20 cellular contexts compared by ENCODE assay signal in genomic region chr15:75591655-75592364, GRCh38. TPM values are rescaled to one million over a fixed set of nuclear protein-coding genes. Genes with fewer than 3 reads are reported as not detected.
A peak's percentile ranks its signal among the peaks of the same experiment; 100 is the strongest.
DNase-seq lines count a peak whose midpoint lies in the region; ATAC-seq, FAIRE-seq and TF ChIP-seq lines count a peak whose summit lies in the region.
"Had no signal": no experiment of that assay in that cellular context is flagged by ENCODE, and none has a peak within 500 bp of the region (broad histone marks: within the 10 kb centered on the region; RNA-seq: fewer than 3 reads in every experiment).

No MANE protein-coding gene starts in this region.

- H3K4me3 ChIP-seq in Panc1 (ENCODE audit: low read depth in 2 of 2, low read length in 2 of 2) (no peak overlapping the region), K562 (no peak overlapping the region), gastrocnemius medialis (no peak overlapping the region), PC-3 (ENCODE audit: low read length) (no peak overlapping the region)
- H3K4me3 ChIP-seq: HAP-1 had no signal

- no peaks in the 10 kb centered on the region for H3K9me1 ChIP-seq in K562 (ENCODE audit: control insufficient read depth, insufficient read depth, low read length)

- H3K9me3 ChIP-seq in Panc1 (ENCODE audit: control insufficient read depth, insufficient read depth, low read depth, low read length) (no peaks in the 10 kb centered on the region), K562 (replicated peaks; ENCODE audit: control insufficient read depth, insufficient read depth, low read depth, low read length) (no peaks in the 10 kb centered on the region), gastrocnemius medialis (no peaks in the 10 kb centered on the region), PC-3 (ENCODE audit: low read length) (no peaks in the 10 kb centered on the region)
- H3K9me3 ChIP-seq: BE2C, HAP-1 had no signal

- DNase-seq in Panc1 (ENCODE audit: low read depth, low spot score) (no peak), K562 (ENCODE audit: extremely low read depth in 1 of 4, low spot score in 3 of 4) (peak in 2 of 4 experiments; percentile 31 to 70), left colon (no peak), gastrocnemius medialis (peak in 1 of 2 donors; percentile 48), PC-3 (no peak), HCEC 1CT (no peak)
- DNase-seq: BE2C, EL, KBM-7, MM.1S, NCI-H1048, NCI-H1417 treated with DMSO at 0.1 percent for 48 hours, NCI-H2029, NCI-H226, NCI-H510A treated with DMSO at 0.1 percent for 48 hours, NCI-H748 treated with DMSO at 0.1 percent for 48 hours had no signal

- BruUV-seq in Panc1 (replicated peaks; lab: Mats Ljungman, UMichigan) (no TSS peak), K562 (replicated peaks; lab: Mats Ljungman, UMichigan) (no TSS peak), PC-3 (replicated peaks; lab: Mats Ljungman, UMichigan) (no TSS peak)

- peak; percentile 48 for ATAC-seq in Panc1
- ATAC-seq in K562, result peak; percentile 76
- peak; percentile 22 for ATAC-seq in left colon
- peak; percentile 92 to 98 for ATAC-seq in gastrocnemius medialis
- ATAC-seq in PC-3, result no peak
- no peak for ATAC-seq in GM19397 (IDR thresholded peaks at IDR 0.05; ENCODE audit: unreplicated experiment)
- ATAC-seq: HepG2 had no signal

- no peaks in the 10 kb centered on the region for H3K9me2 ChIP-seq in PC-3 (replicated peaks; ENCODE audit: low read length)

- intact Hi-C loops in Panc1 (cut with micrococcal nuclease; ENCODE audit: unreplicated experiment), result no loop called here
- intact Hi-C loops in K562 (cut with micrococcal nuclease), result no loop called here
- intact Hi-C loops in left colon (cut with DNase I, micrococcal nuclease), result no loop called here
- intact Hi-C loops in gastrocnemius medialis (cut with DNase I; ENCODE audit: low total_unique reads), result no loop called here
- intact Hi-C loops in PC-3 (cut with micrococcal nuclease), result no loop called here

- H3K9ac ChIP-seq in K562 (ENCODE audit: insufficient read depth in 1 of 2, low read depth in 2 of 2, low read length in 2 of 2), result no peak overlapping the region
- H3K9ac ChIP-seq in PC-3 (ENCODE audit: low read length), result no peak overlapping the region

- no peak overlapping the region for H2AFZ ChIP-seq in K562 (ENCODE audit: low read depth, low read length)
- H2AFZ ChIP-seq in PC-3 (ENCODE audit: low read length), result no peak overlapping the region

- 37% methylated on average over 4 of the region's 4 CpGs for WGBS in K562 (ENCODE audit: insufficient coverage, low coverage, missing lambda C conversion rate)

- no peak for TF ChIP-seq RAD21 in K562 (CRISPR knock-in tag; conservative IDR thresholded peaks at IDR 0.05 in 1 of 2, IDR thresholded peaks at IDR 0.05 in 1 of 2)

- H3K79me2 ChIP-seq in K562 (ENCODE audit: control insufficient read depth, insufficient read depth, low read length), result no peaks in the 10 kb centered on the region
- no peaks in the 10 kb centered on the region for H3K79me2 ChIP-seq in PC-3 (ENCODE audit: low read length)

- in situ Hi-C loops in Panc1 (cut with HindIII; ENCODE audit: low pct_unique_long_range_greater_than_20kb, low sequenced_read_pairs), result no loop called here
- in situ Hi-C loops in K562 (cut with MboI), result no loop called here
- in situ Hi-C loops in gastrocnemius medialis (cut with MboI; ENCODE audit: low sequenced_read_pairs in 4 of 4), result no loop called here

- TF ChIP-seq CTCF in Panc1 (IDR thresholded peaks at IDR 0.05), result no peak
- no peak for TF ChIP-seq CTCF in K562 (IDR thresholded peaks at IDR 0.05 in 2 of 3, conservative IDR thresholded peaks at IDR 0.05 in 1 of 3; ENCODE audit: insufficient read depth in 2 of 3, low read depth in 1 of 3, low read length in 3 of 3)
- TF ChIP-seq CTCF in gastrocnemius medialis (IDR thresholded peaks at IDR 0.05 in 4 of 5, conservative IDR thresholded peaks at IDR 0.05 in 1 of 5), result no peak
- TF ChIP-seq CTCF in PC-3 (conservative IDR thresholded peaks at IDR 0.05; ENCODE audit: low read depth, low read length), result no peak

- H3F3A ChIP-seq in PC-3 (ENCODE audit: low read length, unreplicated experiment), result no peaks in the 10 kb centered on the region

- peak; percentile 83 for FAIRE-seq in K562 (lab: Jason Lieb, UNC)
- FAIRE-seq: HepG2 had no signal

- peaks cover 4% of the 10 kb centered on the region for H4K20me1 ChIP-seq in K562 (replicated peaks; ENCODE audit: control insufficient read depth, insufficient read depth, low read length)
- no peaks in the 10 kb centered on the region for H4K20me1 ChIP-seq in PC-3 (ENCODE audit: low read length)

- H3K27me3 ChIP-seq in Panc1 (ENCODE audit: control insufficient read depth, insufficient read depth, low read length) (no peaks in the 10 kb centered on the region), K562 (ENCODE audit: control insufficient read depth in 2 of 2, insufficient read depth in 2 of 2, low read length in 2 of 2) (no peaks in the 10 kb centered on the region), gastrocnemius medialis (no peaks in the 10 kb centered on the region), PC-3 (ENCODE audit: low read length) (no peaks in the 10 kb centered on the region)
- H3K27me3 ChIP-seq: BE2C had no signal

- 0 out of 2 replicates have a peak, but pooled peaks have one; percentile 4 for TF ChIP-seq EP300 in K562 (IDR thresholded peaks at IDR 0.05; ENCODE audit: low read length)

- CTCF ChIA-PET in Panc1 (lab: Charles Lee) (no interaction called here), K562 (lab: Yijun Ruan, JAX; ENCODE audit: low intra/inter-chr PET ratio) (no interaction called here), PC-3 (lab: Charles Lee) (no interaction called here)

- H3K36me3 ChIP-seq in Panc1 (ENCODE audit: control insufficient read depth, insufficient read depth, low read length) (peaks cover under 1% of the 10 kb centered on the region; the same call in 1 of the 2 replicates), K562 (ENCODE audit: control insufficient read depth, insufficient read depth, low read length) (peaks cover 21% of the 10 kb centered on the region; the same call in 1 of the 3 replicates), gastrocnemius medialis (peaks cover 0 to 7% of the 10 kb centered on the region in 2 donors), PC-3 (ENCODE audit: low read depth, low read length) (no peaks in the 10 kb centered on the region)

- POLR2A ChIA-PET in Panc1 (lab: Charles Lee), result no interaction called here
- POLR2A ChIA-PET in K562 (lab: Yijun Ruan, JAX), result interaction anchor here (0.6 to 1.3 kb wide), 6 partner anchors 10 to 263 kb away, joined by 3 to 5 read pairs (median 3); partner anchors contain the start of gene PTPN9
- POLR2A ChIA-PET in PC-3 (lab: Charles Lee; ENCODE audit: unreplicated experiment), result no interaction called here

- no peaks in the 10 kb centered on the region for H3K4me1 ChIP-seq in Panc1 (ENCODE audit: control insufficient read depth, insufficient read depth, low read length)
- H3K4me1 ChIP-seq in K562 (replicated peaks in 1 of 2; ENCODE audit: control insufficient read depth in 2 of 2, insufficient read depth in 2 of 2, low read length in 2 of 2), result peaks cover 5 to 14% of the 10 kb centered on the region in 2 experiments; a peak in 3 of 5 replicates
- peaks cover 0 to 9% of the 10 kb centered on the region in 2 donors for H3K4me1 ChIP-seq in gastrocnemius medialis
- H3K4me1 ChIP-seq in PC-3 (ENCODE audit: insufficient read depth, low read length), result no peaks in the 10 kb centered on the region
- H3K4me1 ChIP-seq: BE2C had no signal

- H3K4me2 ChIP-seq in K562 (ENCODE audit: insufficient read depth, low read length), result peak overlapping the region; percentile 53
- no peak overlapping the region for H3K4me2 ChIP-seq in PC-3 (ENCODE audit: low read length)

- no peak overlapping the region for H3K27ac ChIP-seq in Panc1 (ENCODE audit: low read length)
- H3K27ac ChIP-seq in K562 (ENCODE audit: extremely low read depth, low read depth, low read length), result no peak overlapping the region
- peak overlapping the region in 2 of 4 donors; percentile 63 to 77 for H3K27ac ChIP-seq in gastrocnemius medialis
- H3K27ac ChIP-seq in PC-3 (ENCODE audit: low read length), result no peak overlapping the region
- H3K27ac ChIP-seq: HL-60 had no signal

- TF ChIP-seq POLR2A in K562 (conservative IDR thresholded peaks at IDR 0.05) (no peak), gastrocnemius medialis (IDR thresholded peaks at IDR 0.05) (no peak)

RNA-seq across cellular contexts. Expression of gene PTPN9, which starts 12.7 kb away (rescaled TPM):
- total RNA-seq in Panc1 (2021; ENCODE audit: unreplicated experiment) (38.4 TPM), K562 (2014; rRNA removed) (7.4 and 14.4 TPM in 2 replicates), K562 (2014; rRNA removed; fragmentation: Illumina TruSeq; extraction: Trizol) (14.2 and 16.6 TPM in 2 replicates), K562 (2015; rRNA removed; fragmentation: Illumina TruSeq; extraction: Trizol) (15.4 and 16.5 TPM in 2 replicates), K562 (2021) (17.1 and 20.4 TPM in 2 replicates), left colon (10 to 100 TPM; 39.3 to 39.6 TPM), gastrocnemius medialis (1 to 10 TPM; 4.8 to 7.0 (median 6.2) TPM), PC-3 (2014; rRNA removed) (9.1 and 15.7 TPM in 2 replicates)
- polyA plus RNA-seq in Panc1 (2012; ENCODE audit: insufficient read length), result 33.8 TPM
- total RNA-seq in K562 (2011; cell fraction: chromatin; rRNA removed; ENCODE audit: low replicate concordance), result 24.8 and 25.7 TPM in 2 replicates
- 11.2 and 13.5 TPM in 2 replicates for total RNA-seq in K562 (2011; cell fraction: nucleolus; rRNA removed)
- total RNA-seq in K562 (2011; cell fraction: nucleoplasm; rRNA removed), result 19.7 and 25.1 TPM in 2 replicates
- polyA plus RNA-seq in K562 (2011; rRNA removed) (22.3 and 24.0 TPM in 2 replicates), K562 (2014; fragmentation: Illumina TruSeq; extraction: Trizol) (17.7 and 19.7 TPM in 2 replicates), K562 (2014; fragmentation: Nextera tagmentation; extraction: Ambion mirVana) (1 to 10 TPM; 5.0 to 6.3 TPM), K562 (2014; rRNA removed) (11.3 and 12.4 TPM in 2 replicates)
- polyA plus RNA-seq in K562 (2011; cell fraction: cytosol; rRNA removed), result 31.5 and 33.8 TPM in 2 replicates
- 11.1 and 14.2 TPM in 2 replicates for polyA plus RNA-seq in K562 (2011; cell fraction: nucleus; rRNA removed)
- polyA plus RNA-seq in K562 (2012), result 15.8 and 27.6 TPM in 2 replicates
- 35.0 and 36.0 TPM in 2 replicates for polyA minus RNA-seq in K562 (2011; rRNA and poly(A)+ RNA removed)
- polyA minus RNA-seq in K562 (2011; cell fraction: cytosol; rRNA and poly(A)+ RNA removed), result 12.7 and 14.1 TPM in 2 replicates
- polyA minus RNA-seq in K562 (2011; cell fraction: nucleus; rRNA and poly(A)+ RNA removed), result 3.4 and 8.6 TPM in 2 replicates

RNA-seq across cellular contexts. Expression of gene SNUPN, which starts 33.7 kb away (rescaled TPM):
- 52.1 TPM for total RNA-seq in Panc1 (2021; ENCODE audit: unreplicated experiment)
- polyA plus RNA-seq in Panc1 (2012; ENCODE audit: insufficient read length), result 31.4 TPM
- total RNA-seq in K562 (2011; cell fraction: chromatin; rRNA removed; ENCODE audit: low replicate concordance), result 34.5 and 36.5 TPM in 2 replicates
- 19.9 and 23.8 TPM in 2 replicates for total RNA-seq in K562 (2011; cell fraction: nucleolus; rRNA removed)
- total RNA-seq in K562 (2011; cell fraction: nucleoplasm; rRNA removed), result 23.1 and 26.6 TPM in 2 replicates
- 32.2 and 33.0 TPM in 2 replicates for total RNA-seq in K562 (2014; rRNA removed)
- total RNA-seq in K562 (2014; rRNA removed; fragmentation: Illumina TruSeq; extraction: Trizol), result 39.5 and 41.6 TPM in 2 replicates
- 36.9 and 40.0 TPM in 2 replicates for total RNA-seq in K562 (2015; rRNA removed; fragmentation: Illumina TruSeq; extraction: Trizol)
- total RNA-seq in K562 (2021), result 36.6 and 38.3 TPM in 2 replicates
- polyA plus RNA-seq in K562 (2011; rRNA removed), result 29.7 and 38.4 TPM in 2 replicates
- 17.4 and 23.6 TPM in 2 replicates for polyA plus RNA-seq in K562 (2011; cell fraction: cytosol; rRNA removed)
- polyA plus RNA-seq in K562 (2011; cell fraction: nucleus; rRNA removed), result 17.4 and 19.5 TPM in 2 replicates
- 29.0 and 35.1 TPM in 2 replicates for polyA plus RNA-seq in K562 (2012)
- 40.9 and 45.0 TPM in 2 replicates for polyA plus RNA-seq in K562 (2014; fragmentation: Illumina TruSeq; extraction: Trizol)
- 10 to 100 TPM; 69.3 to 78.3 TPM for polyA plus RNA-seq in K562 (2014; fragmentation: Nextera tagmentation; extraction: Ambion mirVana)
- 38.0 and 42.5 TPM in 2 replicates for polyA plus RNA-seq in K562 (2014; rRNA removed)
- 35.1 and 36.0 TPM in 2 replicates for polyA minus RNA-seq in K562 (2011; rRNA and poly(A)+ RNA removed)
- polyA minus RNA-seq in K562 (2011; cell fraction: cytosol; rRNA and poly(A)+ RNA removed), result 16.3 and 20.6 TPM in 2 replicates
- polyA minus RNA-seq in K562 (2011; cell fraction: nucleus; rRNA and poly(A)+ RNA removed), result 10.6 and 18.4 TPM in 2 replicates
- total RNA-seq in left colon, result 10 to 100 TPM; 14.9 to 16.8 TPM
- 10 to 100 TPM; 14.2 to 18.3 (median 15.9) TPM for total RNA-seq in gastrocnemius medialis
- total RNA-seq in PC-3 (2014; rRNA removed), result 7.9 and 13.5 TPM in 2 replicates

RNA-seq across cellular contexts. Expression of gene IMP3, which starts 48.2 kb away (rescaled TPM):
- 56.0 TPM for total RNA-seq in Panc1 (2021; ENCODE audit: unreplicated experiment)
- polyA plus RNA-seq in Panc1 (2012; ENCODE audit: insufficient read length), result 58.5 TPM
- total RNA-seq in K562 (2011; cell fraction: chromatin; rRNA removed; ENCODE audit: low replicate concordance), result 30.2 and 42.6 TPM in 2 replicates
- 67.6 and 76.2 TPM in 2 replicates for total RNA-seq in K562 (2011; cell fraction: nucleolus; rRNA removed)
- 56.2 and 65.3 TPM in 2 replicates for total RNA-seq in K562 (2011; cell fraction: nucleoplasm; rRNA removed)
- 140 and 159 TPM in 2 replicates for total RNA-seq in K562 (2014; rRNA removed)
- total RNA-seq in K562 (2014; rRNA removed; fragmentation: Illumina TruSeq; extraction: Trizol), result 74.4 and 74.6 TPM in 2 replicates
- 87.6 and 93.6 TPM in 2 replicates for total RNA-seq in K562 (2015; rRNA removed; fragmentation: Illumina TruSeq; extraction: Trizol)
- total RNA-seq in K562 (2021), result 113 and 124 TPM in 2 replicates
- 58.5 and 68.3 TPM in 2 replicates for polyA plus RNA-seq in K562 (2011; rRNA removed)
- 92.2 and 249 TPM in 2 replicates for polyA plus RNA-seq in K562 (2011; cell fraction: cytosol; rRNA removed)
- 55.6 and 61.8 TPM in 2 replicates for polyA plus RNA-seq in K562 (2011; cell fraction: nucleus; rRNA removed)
- polyA plus RNA-seq in K562 (2012), result 84.1 and 118 TPM in 2 replicates
- polyA plus RNA-seq in K562 (2014; fragmentation: Illumina TruSeq; extraction: Trizol), result 44.5 and 47.1 TPM in 2 replicates
- polyA plus RNA-seq in K562 (2014; fragmentation: Nextera tagmentation; extraction: Ambion mirVana), result 10 to 100 TPM; 14.5 to 15.5 TPM
- polyA plus RNA-seq in K562 (2014; rRNA removed), result 160 and 161 TPM in 2 replicates
- 15.4 and 19.4 TPM in 2 replicates for polyA minus RNA-seq in K562 (2011; rRNA and poly(A)+ RNA removed)
- polyA minus RNA-seq in K562 (2011; cell fraction: cytosol; rRNA and poly(A)+ RNA removed), result 32.6 and 34.2 TPM in 2 replicates
- polyA minus RNA-seq in K562 (2011; cell fraction: nucleus; rRNA and poly(A)+ RNA removed), result 26.5 and 42.5 TPM in 2 replicates
- 10 to 100 TPM; 53.9 to 61.3 TPM for total RNA-seq in left colon
- 100 to 1,000 TPM; 110 to 184 (median 153) TPM for total RNA-seq in gastrocnemius medialis
- total RNA-seq in PC-3 (2014; rRNA removed), result 92.6 and 95.4 TPM in 2 replicates

RNA-seq across cellular contexts. Expression of gene SNX33, which starts 55.9 kb away (rescaled TPM):
- total RNA-seq in Panc1 (2021; ENCODE audit: unreplicated experiment) (17.0 TPM), K562 (2014; rRNA removed) (10.0 and 13.0 TPM in 2 replicates), K562 (2014; rRNA removed; fragmentation: Illumina TruSeq; extraction: Trizol) (4.3 and 4.7 TPM in 2 replicates), K562 (2015; rRNA removed; fragmentation: Illumina TruSeq; extraction: Trizol) (8.3 and 8.8 TPM in 2 replicates), K562 (2021) (14.1 and 14.8 TPM in 2 replicates), left colon (10 to 100 TPM; 24.3 to 29.3 TPM), gastrocnemius medialis (1 to 10 TPM; 4.9 to 6.7 (median 5.5) TPM), PC-3 (2014; rRNA removed) (16.2 and 16.8 TPM in 2 replicates)
- 19.5 TPM for polyA plus RNA-seq in Panc1 (2012; ENCODE audit: insufficient read length)
- 12.7 and 30.2 TPM in 2 replicates for total RNA-seq in K562 (2011; cell fraction: chromatin; rRNA removed; ENCODE audit: low replicate concordance)
- 20.0 and 22.7 TPM in 2 replicates for total RNA-seq in K562 (2011; cell fraction: nucleolus; rRNA removed)
- total RNA-seq in K562 (2011; cell fraction: nucleoplasm; rRNA removed), result 17.2 and 19.9 TPM in 2 replicates
- polyA plus RNA-seq in K562 (2011; rRNA removed) (7.9 and 8.2 TPM in 2 replicates), K562 (2014; fragmentation: Illumina TruSeq; extraction: Trizol) (10.1 TPM in 2 replicates), K562 (2014; fragmentation: Nextera tagmentation; extraction: Ambion mirVana) (1 to 10 TPM; 1.4 to 1.8 TPM), K562 (2014; rRNA removed) (7.5 and 8.3 TPM in 2 replicates)
- 9.2 and 11.6 TPM in 2 replicates for polyA plus RNA-seq in K562 (2011; cell fraction: cytosol; rRNA removed)
- 16.8 and 25.3 TPM in 2 replicates for polyA plus RNA-seq in K562 (2011; cell fraction: nucleus; rRNA removed)
- 11.0 and 16.8 TPM in 2 replicates for polyA plus RNA-seq in K562 (2012)
- 10.9 and 12.8 TPM in 2 replicates for polyA minus RNA-seq in K562 (2011; rRNA and poly(A)+ RNA removed)
- polyA minus RNA-seq in K562 (2011; cell fraction: cytosol; rRNA and poly(A)+ RNA removed), result 11.5 and 12.8 TPM in 2 replicates
- 10.5 and 12.7 TPM in 2 replicates for polyA minus RNA-seq in K562 (2011; cell fraction: nucleus; rRNA and poly(A)+ RNA removed)

Comparison
In these comparisons a context has a peak if more than half of its experiments do, and no peak if none do; other contexts are left out.
1. ATAC-seq: peak in Panc1 (single experiment), K562 (single experiment), left colon (single experiment) and gastrocnemius medialis (2 of 2); none in PC-3 (single experiment) and GM19397 (single experiment).